8 cellular contexts compared by ENCODE assay signal in genomic region chr17:62064791-62065563, GRCh38. TPM values are rescaled to one million over a fixed set of nuclear protein-coding genes. Genes with fewer than 3 reads are reported as not detected.
DNase-seq lines count a peak whose midpoint lies in the region; ATAC-seq, FAIRE-seq and TF ChIP-seq lines count a peak whose summit lies in the region.

A gene with protein sequence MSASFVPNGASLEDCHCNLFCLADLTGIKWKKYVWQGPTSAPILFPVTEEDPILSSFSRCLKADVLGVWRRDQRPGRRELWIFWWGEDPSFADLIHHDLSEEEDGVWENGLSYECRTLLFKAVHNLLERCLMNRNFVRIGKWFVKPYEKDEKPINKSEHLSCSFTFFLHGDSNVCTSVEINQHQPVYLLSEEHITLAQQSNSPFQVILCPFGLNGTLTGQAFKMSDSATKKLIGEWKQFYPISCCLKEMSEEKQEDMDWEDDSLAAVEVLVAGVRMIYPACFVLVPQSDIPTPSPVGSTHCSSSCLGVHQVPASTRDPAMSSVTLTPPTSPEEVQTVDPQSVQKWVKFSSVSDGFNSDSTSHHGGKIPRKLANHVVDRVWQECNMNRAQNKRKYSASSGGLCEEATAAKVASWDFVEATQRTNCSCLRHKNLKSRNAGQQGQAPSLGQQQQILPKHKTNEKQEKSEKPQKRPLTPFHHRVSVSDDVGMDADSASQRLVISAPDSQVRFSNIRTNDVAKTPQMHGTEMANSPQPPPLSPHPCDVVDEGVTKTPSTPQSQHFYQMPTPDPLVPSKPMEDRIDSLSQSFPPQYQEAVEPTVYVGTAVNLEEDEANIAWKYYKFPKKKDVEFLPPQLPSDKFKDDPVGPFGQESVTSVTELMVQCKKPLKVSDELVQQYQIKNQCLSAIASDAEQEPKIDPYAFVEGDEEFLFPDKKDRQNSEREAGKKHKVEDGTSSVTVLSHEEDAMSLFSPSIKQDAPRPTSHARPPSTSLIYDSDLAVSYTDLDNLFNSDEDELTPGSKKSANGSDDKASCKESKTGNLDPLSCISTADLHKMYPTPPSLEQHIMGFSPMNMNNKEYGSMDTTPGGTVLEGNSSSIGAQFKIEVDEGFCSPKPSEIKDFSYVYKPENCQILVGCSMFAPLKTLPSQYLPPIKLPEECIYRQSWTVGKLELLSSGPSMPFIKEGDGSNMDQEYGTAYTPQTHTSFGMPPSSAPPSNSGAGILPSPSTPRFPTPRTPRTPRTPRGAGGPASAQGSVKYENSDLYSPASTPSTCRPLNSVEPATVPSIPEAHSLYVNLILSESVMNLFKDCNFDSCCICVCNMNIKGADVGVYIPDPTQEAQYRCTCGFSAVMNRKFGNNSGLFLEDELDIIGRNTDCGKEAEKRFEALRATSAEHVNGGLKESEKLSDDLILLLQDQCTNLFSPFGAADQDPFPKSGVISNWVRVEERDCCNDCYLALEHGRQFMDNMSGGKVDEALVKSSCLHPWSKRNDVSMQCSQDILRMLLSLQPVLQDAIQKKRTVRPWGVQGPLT (N-terminal part only) (minus strand): TSS chr17:62065278. CDS start chr17:62065205, 73 bp downstream.

- no TSS peak for BruUV-seq in HCT116 (replicated peaks; lab: Mats Ljungman, UMichigan)
- BruUV-seq in endothelial cell of umbilical vein (replicated peaks; lab: Mats Ljungman, UMichigan), result no TSS peak

- H3K4me2 ChIP-seq in HCT116 (ENCODE audit: low read length) (peak within 1 kb of the TSS; percentile 75), endothelial cell of umbilical vein (ENCODE audit: insufficient read depth, low read length) (peak within 1 kb of the TSS; percentile 99)

- peaks cover 55% of the 10 kb centered on the region for H3K79me2 ChIP-seq in HCT116 (ENCODE audit: insufficient read depth, low read length)
- peaks cover 55% of the 10 kb centered on the region for H3K79me2 ChIP-seq in endothelial cell of umbilical vein (ENCODE audit: control insufficient read depth, insufficient read depth, low read length)

- intact Hi-C loops in HCT116 (cut with micrococcal nuclease), result loop anchor here (5.0 kb wide), 2 partner anchors 428 to 653 kb away; no protein-coding TSS in a partner anchor
- intact Hi-C loops in endothelial cell of umbilical vein (cut with micrococcal nuclease), result loop anchor here (1.0 to 10.0 kb wide), 2 partner anchors 160 to 426 kb away; no protein-coding TSS in a partner anchor

- H3K9ac ChIP-seq in HCT116 (ENCODE audit: low read length), result peak within 1 kb of the TSS; percentile 96
- H3K9ac ChIP-seq in endothelial cell of umbilical vein (replicated peaks; ENCODE audit: extremely low read depth, insufficient read depth, low read length), result peak within 1 kb of the TSS; percentile 99

- POLR2A ChIA-PET in HCT116 (lab: Charles Lee) (interaction anchor here (0.9 to 1.1 kb wide), 2 partner anchors 9 to 14 kb away, joined by 3 to 4 read pairs; no protein-coding TSS in a partner anchor), endothelial cell of umbilical vein (lab: Charles Lee) (interaction anchor here (0.6 to 1.0 kb wide), 2 partner anchors 11 to 57 kb away, joined by 4 read pairs; no protein-coding TSS in a partner anchor)

- no peaks in the 10 kb centered on the region for H3K9me2 ChIP-seq in HCT116 (ENCODE audit: insufficient read depth)

- H4K20me1 ChIP-seq in HCT116 (ENCODE audit: insufficient read depth) (peaks cover 18% of the 10 kb centered on the region; the same call in 1 of the 2 replicates), endothelial cell of umbilical vein (replicated peaks; ENCODE audit: control insufficient read depth, extremely low read depth, insufficient read depth, low read length) (peaks cover 23% of the 10 kb centered on the region)

- H3K9me1 ChIP-seq in endothelial cell of umbilical vein (replicated peaks; ENCODE audit: control insufficient read depth, extremely low read depth, insufficient read depth, low read length), result peaks cover 2% of the 10 kb centered on the region

- TF ChIP-seq POLR2A in HCT116 (IDR thresholded peaks at IDR 0.05; ENCODE audit: borderline replicate concordance, extremely low read depth, insufficient read depth, insufficient read length), result no peak
- peak; percentile 19 for TF ChIP-seq POLR2A in endothelial cell of umbilical vein (IDR thresholded peaks at IDR 0.05; ENCODE audit: low read depth, low read length)

- RAD21 ChIA-PET in HCT116 (lab: Charles Lee; ENCODE audit: low non-redundant PET in 1 of 2, low total read pairs in 2 of 2, uncharacterized antibody in 2 of 2, unreplicated experiment in 2 of 2), result interaction anchor here in 1 of 2 experiments (2.6 kb wide), 1 partner anchor 45 kb away, joined by 12 read pairs; no protein-coding TSS in a partner anchor

- TF ChIP-seq RAD21 in HCT116 (IDR thresholded peaks at IDR 0.05; ENCODE audit: low read depth), result no peak

- H3K27ac ChIP-seq in HCT116 (ENCODE audit: low read depth, low read length) (peak within 1 kb of the TSS; percentile 95), endothelial cell of umbilical vein (ENCODE audit: insufficient read depth, low read depth, low read length) (peak within 1 kb of the TSS; percentile 98)

- DNase-seq in ELF-1 (ENCODE audit: low read depth, low spot score) (peak; percentile 34), HCT116 (ENCODE audit: low read depth, low spot score) (no peak), NCI-H82 treated with DMSO at 0.1 percent for 48 hours (lab: John Stamatoyannopoulos, UW; ENCODE audit: unreplicated experiment) (peak; percentile 24), activated T-cell treated with anti-CD3 and anti-CD28 coated beads for 1 hour (ENCODE audit: low read depth) (peak; percentile 47), endothelial cell of umbilical vein (ENCODE audit: low read depth, low spot score) (peak; percentile 60), NCI-H2029 (lab: John Stamatoyannopoulos, UW) (no peak)
- DNase-seq in stimulated activated CD8-positive, alpha-beta memory T cell treated with anti-CD3 and anti-CD28 coated beads, Interleukin-2, amount 100 ng/mL, for 48 hours (ENCODE audit: low read depth in 2 of 2), result peak; percentile 29 to 46

- CTCF ChIA-PET in HCT116 (lab: Charles Lee), result interaction anchor here (0.8 to 1.6 kb wide), 10 partner anchors 9 to 653 kb away, joined by 3 to 38 read pairs (median 6); no protein-coding TSS in a partner anchor
- CTCF ChIA-PET in endothelial cell of umbilical vein (lab: Charles Lee), result interaction anchor here (1.0 to 3.6 kb wide), 6 partner anchors 11 to 653 kb away, joined by 3 to 13 read pairs (median 8); partner anchors contain the start of gene BRIP1

- TF ChIP-seq CTCF in HCT116 (IDR thresholded peaks at IDR 0.05 in 2 of 3, conservative IDR thresholded peaks at IDR 0.05 in 1 of 3; ENCODE audit: borderline replicate concordance in 1 of 3, insufficient read depth in 1 of 3, low read depth in 2 of 3, low read length in 2 of 3) (no peak), endothelial cell of umbilical vein (IDR thresholded peaks at IDR 0.05; ENCODE audit: extremely low read depth in 1 of 2, insufficient read depth in 1 of 2, low read depth in 1 of 2, low read length in 2 of 2) (no peak)

- ATAC-seq in HCT116, result peak; percentile 48

- no peaks in the 10 kb centered on the region for H3K27me3 ChIP-seq in HCT116 (ENCODE audit: insufficient read depth, low read length)
- H3K27me3 ChIP-seq in endothelial cell of umbilical vein (ENCODE audit: control insufficient read depth in 2 of 2, insufficient read depth in 2 of 2, low read length in 2 of 2), result no peaks in the 10 kb centered on the region
- no peaks in the 10 kb centered on the region for H3K27me3 ChIP-seq in mononuclear cell (ENCODE audit: insufficient read depth, low read length)

- no peaks in the 10 kb centered on the region for H3K9me3 ChIP-seq in HCT116 (ENCODE audit: control insufficient read depth in 1 of 2, insufficient read depth in 1 of 2, low read depth in 1 of 2, low read length in 2 of 2)
- H3K9me3 ChIP-seq in endothelial cell of umbilical vein (replicated peaks; ENCODE audit: control insufficient read depth, insufficient read depth, low read length), result no peaks in the 10 kb centered on the region
- no peaks in the 10 kb centered on the region for H3K9me3 ChIP-seq in mononuclear cell (ENCODE audit: low read depth, low read length)

- H2AFZ ChIP-seq in HCT116 (ENCODE audit: low read depth, low read length, poor library complexity, severe bottlenecking), result peak within 1 kb of the TSS; percentile 84
- H2AFZ ChIP-seq in endothelial cell of umbilical vein (ENCODE audit: low read depth, low read length), result peak within 1 kb of the TSS; percentile 98

- peaks cover 17 to 20% of the 10 kb centered on the region in 2 experiments; a peak in 3 of 4 replicates for H3K36me3 ChIP-seq in HCT116 (ENCODE audit: control insufficient read depth in 1 of 2, insufficient read depth in 2 of 2, low read length in 2 of 2)
- no peaks in the 10 kb centered on the region for H3K36me3 ChIP-seq in endothelial cell of umbilical vein (ENCODE audit: control insufficient read depth in 2 of 2, extremely low read depth in 1 of 2, insufficient read depth in 2 of 2, low read length in 2 of 2)

- FAIRE-seq in endothelial cell of umbilical vein (lab: Jason Lieb, UNC), result no peak

- H3K4me3 ChIP-seq in HCT116 (replicated peaks in 1 of 2; ENCODE audit: low read depth in 1 of 2, low read length in 2 of 2) (peak within 1 kb of the TSS; percentile 89 to 95), endothelial cell of umbilical vein (replicated peaks in 1 of 3; ENCODE audit: insufficient read depth in 1 of 3, low read depth in 1 of 3, low read length in 3 of 3) (peak within 1 kb of the TSS; percentile 68 to 100 (median 95)), mononuclear cell (ENCODE audit: low read length) (peak within 1 kb of the TSS; percentile 99)

- H3K4me1 ChIP-seq in HCT116 (ENCODE audit: control insufficient read depth in 1 of 2, insufficient read depth in 2 of 2, low read length in 2 of 2) (peaks cover 7 to 20% of the 10 kb centered on the region in 2 experiments), endothelial cell of umbilical vein (ENCODE audit: control insufficient read depth, extremely low read depth, insufficient read depth, low read length) (peaks cover 19% of the 10 kb centered on the region), mononuclear cell (ENCODE audit: insufficient read depth, low read length) (peaks cover 19% of the 10 kb centered on the region)

- dilution Hi-C loops in endothelial cell of umbilical vein (cut with MboI; ENCODE audit: extremely low pct_ligation_motif_present, low sequenced_read_pairs), result no loop called here

TF ChIP-seq in HCT116, 20 proteins besides CTCF, POLR2A, EP300 and RAD21 (continues in another document):
- TF ChIP-seq EZH2 (IDR thresholded peaks at IDR 0.05), result no peak

RNA-seq across cellular contexts. Expression of the gene that starts here (rescaled TPM):
- total RNA-seq in HCT116 (2021; ENCODE audit: unreplicated experiment) (96.0 TPM), endothelial cell of umbilical vein (49.6 and 52.3 TPM in 2 replicates), mononuclear cell (164 TPM)
- polyA plus RNA-seq in HCT116 (2012), result 20.4 and 21.2 TPM in 2 replicates
- polyA plus RNA-seq in endothelial cell of umbilical vein, result 10.0 and 11.6 TPM in 2 replicates
- polyA plus RNA-seq in endothelial cell of umbilical vein (2011; cell fraction: cytosol; rRNA removed), result 12.3 and 12.6 TPM in 2 replicates
- polyA plus RNA-seq in endothelial cell of umbilical vein (2011; cell fraction: nucleus; rRNA removed), result 40.0 and 44.5 TPM in 2 replicates
- 17.1 and 21.4 TPM in 2 replicates for polyA plus RNA-seq in endothelial cell of umbilical vein (2012)
- polyA minus RNA-seq in endothelial cell of umbilical vein, result 185 and 196 TPM in 2 replicates
- 45.4 TPM for polyA minus RNA-seq in endothelial cell of umbilical vein (2011; cell fraction: cytosol; rRNA and poly(A)+ RNA removed)
- polyA minus RNA-seq in endothelial cell of umbilical vein (2011; cell fraction: nucleus; rRNA and poly(A)+ RNA removed), result 165 and 243 TPM in 2 replicates

Comparison
In these comparisons a context has a peak if more than half of its experiments do, and no peak if none do; other contexts are left out.
1. DNase-seq: peak in ELF-1 (single experiment), NCI-H82 treated with DMSO at 0.1 percent for 48 hours (single experiment), activated T-cell treated with anti-CD3 and anti-CD28 coated beads for 1 hour (single experiment), endothelial cell of umbilical vein (single experiment) and stimulated activated CD8-positive, alpha-beta memory T cell treated with anti-CD3 and anti-CD28 coated beads, Interleukin-2, amount 100 ng/mL, for 48 hours (2 of 2); none in HCT116 (single experiment) and NCI-H2029 (single experiment).
2. Peak in every context shown above with its lines, with median percentiles within 50 percentile points of each other: H3K4me3 ChIP-seq.